In the genomic region with DNA sequence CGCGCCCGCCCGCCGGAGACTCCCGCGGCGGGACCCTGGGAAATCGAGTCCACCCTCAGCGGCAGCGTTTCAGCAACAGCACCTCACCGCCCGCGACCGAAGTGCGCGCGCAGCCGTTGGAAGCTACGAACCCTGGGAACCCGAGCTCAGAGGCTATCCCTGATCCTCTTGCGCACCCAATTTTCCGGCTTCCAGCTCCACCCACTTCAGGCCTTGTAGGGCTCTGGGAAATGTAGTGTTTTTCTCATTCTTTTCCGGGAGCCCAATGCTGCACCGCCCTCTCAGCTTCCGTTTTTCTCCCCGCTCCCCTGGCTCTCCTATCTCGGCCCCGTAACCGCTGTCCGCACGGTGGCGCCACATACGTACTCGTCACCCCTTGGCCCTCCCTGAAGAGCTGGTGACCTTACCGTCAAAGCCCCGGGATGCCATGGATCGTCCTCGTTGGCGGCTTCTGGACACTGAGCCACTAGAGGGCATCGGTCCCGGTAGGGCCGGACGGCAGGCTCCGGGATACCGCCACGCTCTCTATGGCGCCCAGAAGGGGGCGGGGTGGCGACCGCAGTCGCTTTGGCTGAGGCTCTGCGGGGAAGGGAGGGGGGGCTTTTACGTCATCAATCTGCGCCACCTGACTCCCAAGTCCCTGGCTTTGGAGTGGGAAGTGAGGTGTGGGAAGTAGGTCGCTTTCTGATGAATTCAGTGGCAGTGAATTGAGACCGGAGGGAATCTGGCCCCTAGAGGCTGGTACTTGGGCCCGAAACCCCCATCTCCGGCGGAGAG, we compare ENCODE assay signal across 1 cellular context.
TF ChIP-seq lines count a peak whose summit lies in the region.

Gene ODR4 (plus strand): TSS at position 687 of the 777 bp plus-strand sequence. CDS start 3,948 bp downstream, outside the sequence.
Gene TPR (minus strand): TSS at position 102 of the 777 bp plus-strand sequence. CDS start 225 bp downstream, outside the sequence.

TF ChIP-seq in H1, 55 proteins besides CTCF, POLR2A, EP300 and RAD21 (continued from another document):
- peak; percentile 52; the same call in 1 of the 2 replicates for TF ChIP-seq NRF1 (IDR thresholded peaks at IDR 0.05; ENCODE audit: low read depth, low read length)
